ENCODE assay signal across 8 cellular contexts in the genomic region with DNA sequence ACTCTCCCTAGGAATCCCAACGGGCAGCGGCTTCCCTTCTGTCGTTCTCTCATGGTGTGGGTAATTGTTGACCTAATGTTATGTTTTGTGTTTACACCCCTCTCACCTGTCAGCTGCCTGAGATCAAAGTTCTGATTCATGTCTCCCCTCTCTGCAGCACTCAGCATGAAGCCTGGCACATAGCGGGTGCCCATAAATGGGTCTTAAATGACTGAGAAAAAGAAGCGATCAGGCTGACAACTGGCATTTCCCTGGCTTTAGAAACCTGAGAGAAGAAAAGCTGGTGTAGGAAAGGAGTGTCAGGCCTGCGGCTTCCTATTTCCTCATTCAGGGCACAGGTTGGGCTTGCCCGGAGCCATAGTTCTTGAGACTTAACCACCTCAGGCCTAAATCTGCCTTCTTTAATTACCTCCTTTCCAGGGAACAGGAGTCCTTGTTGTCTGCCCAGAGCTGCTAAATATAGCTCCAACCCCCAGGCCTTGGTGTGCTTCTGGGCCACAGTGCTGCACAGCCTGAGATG. TPM values are rescaled to one million over a fixed set of nuclear protein-coding genes. Genes with fewer than 3 reads are reported as not detected.
DNase-seq lines count a peak whose midpoint lies in the region; ATAC-seq, FAIRE-seq and TF ChIP-seq lines count a peak whose summit lies in the region.

No MANE protein-coding gene starts in this region.

- H3K36me3 ChIP-seq in keratinocyte (ENCODE audit: control insufficient read depth in 2 of 2, extremely low read depth in 1 of 2, insufficient read depth in 2 of 2, low read length in 2 of 2): peaks cover 3% of the 10 kb centered on the region in 2 experiments
- no peaks in the 10 kb centered on the region for H3K36me3 ChIP-seq in tibial artery

- FAIRE-seq in keratinocyte (lab: Jason Lieb, UNC) (no peak), urothelium cell line (lab: Jason Lieb, UNC) (no peak)

- TF ChIP-seq CTCF in keratinocyte (optimal IDR thresholded peaks at IDR 0.05 in 1 of 3, IDR thresholded peaks at IDR 0.05 in 1 of 3, conservative IDR thresholded peaks at IDR 0.05 in 1 of 3; ENCODE audit: extremely low read depth in 1 of 3, insufficient read depth in 2 of 3, low read length in 3 of 3) (no peak), tibial artery (IDR thresholded peaks at IDR 0.05) (no peak)

- H2AFZ ChIP-seq in keratinocyte (ENCODE audit: control insufficient read depth, low read length): no peak overlapping the region

- peaks cover 23% of the 10 kb centered on the region for H3K4me1 ChIP-seq in keratinocyte (ENCODE audit: control insufficient read depth, extremely low read depth, insufficient read depth, low read length)
- peaks cover 0 to 100% (median 56%) of the 10 kb centered on the region in 4 donors for H3K4me1 ChIP-seq in tibial artery

- peaks cover 10% of the 10 kb centered on the region for H4K20me1 ChIP-seq in keratinocyte (ENCODE audit: control insufficient read depth, extremely low read depth, insufficient read depth, low read length)

- H3K4me1 Mint-ChIP-seq in activated CD4-positive, alpha-beta T cell treated with anti-CD3 and anti-CD28 coated beads, Interleukin-2, amount 10 ng/mL, durations not matched to agents 7 days and 5 days: peaks cover 44% of the 10 kb centered on the region
- peaks cover 49% of the 10 kb centered on the region for H3K4me1 Mint-ChIP-seq in activated CD8-positive, alpha-beta T cell treated with anti-CD3 and anti-CD28 coated beads, Interleukin-2, amount 10 ng/mL, durations not matched to agents 7 days and 5 days (ENCODE audit: low read depth)

- H3K27me3 Mint-ChIP-seq in activated CD4-positive, alpha-beta T cell treated with anti-CD3 and anti-CD28 coated beads, Interleukin-2, amount 10 ng/mL, durations not matched to agents 7 days and 5 days: no peaks in the 10 kb centered on the region
- H3K27me3 Mint-ChIP-seq in activated CD8-positive, alpha-beta T cell treated with anti-CD3 and anti-CD28 coated beads, Interleukin-2, amount 10 ng/mL, durations not matched to agents 7 days and 5 days (ENCODE audit: low read depth): peaks cover 2% of the 10 kb centered on the region

- peaks cover 46% of the 10 kb centered on the region for H3K79me2 ChIP-seq in keratinocyte (ENCODE audit: control insufficient read depth, insufficient read depth, low read length)

- H3K9ac ChIP-seq in keratinocyte (ENCODE audit: control insufficient read depth, extremely low read depth, insufficient read depth, low read length): no peak overlapping the region

- no peak overlapping the region for H3K4me3 Mint-ChIP-seq in activated CD4-positive, alpha-beta T cell treated with anti-CD3 and anti-CD28 coated beads, Interleukin-2, amount 10 ng/mL, durations not matched to agents 7 days and 5 days
- no peak overlapping the region for H3K4me3 Mint-ChIP-seq in activated CD8-positive, alpha-beta T cell treated with anti-CD3 and anti-CD28 coated beads, Interleukin-2, amount 10 ng/mL, durations not matched to agents 7 days and 5 days

- H3K27me3 ChIP-seq in keratinocyte (ENCODE audit: control insufficient read depth, extremely low read depth, insufficient read depth, low read length) (no peaks in the 10 kb centered on the region), tibial artery (no peaks in the 10 kb centered on the region)

- H3K9me3 Mint-ChIP-seq in activated CD4-positive, alpha-beta T cell treated with anti-CD3 and anti-CD28 coated beads, Interleukin-2, amount 10 ng/mL, durations not matched to agents 7 days and 5 days: no peaks in the 10 kb centered on the region
- H3K9me3 Mint-ChIP-seq in activated CD8-positive, alpha-beta T cell treated with anti-CD3 and anti-CD28 coated beads, Interleukin-2, amount 10 ng/mL, durations not matched to agents 7 days and 5 days (ENCODE audit: insufficient read depth): no peaks in the 10 kb centered on the region

- H3K4me3 ChIP-seq in keratinocyte (ENCODE audit: control insufficient read depth in 2 of 3, extremely low read depth in 1 of 3, insufficient read depth in 2 of 3, low read depth in 1 of 3, low read length in 3 of 3) (peak overlapping the region in 1 of 3 experiments; percentile 20), tibial artery (no peak overlapping the region)

- peaks cover 7% of the 10 kb centered on the region for H3K9me1 ChIP-seq in keratinocyte (ENCODE audit: control insufficient read depth, extremely low read depth, insufficient read depth, low read length)

- peaks cover 16% of the 10 kb centered on the region for H3K36me3 Mint-ChIP-seq in activated CD4-positive, alpha-beta T cell treated with anti-CD3 and anti-CD28 coated beads, Interleukin-2, amount 10 ng/mL, durations not matched to agents 7 days and 5 days (ENCODE audit: low read depth)
- peaks cover 19% of the 10 kb centered on the region for H3K36me3 Mint-ChIP-seq in activated CD8-positive, alpha-beta T cell treated with anti-CD3 and anti-CD28 coated beads, Interleukin-2, amount 10 ng/mL, durations not matched to agents 7 days and 5 days (ENCODE audit: low read depth)

- H3K9me3 ChIP-seq in keratinocyte (ENCODE audit: control insufficient read depth, low read depth, low read length): no peaks in the 10 kb centered on the region
- H3K9me3 ChIP-seq in tibial artery: no peaks in the 10 kb centered on the region

- peak; percentile 45 for ATAC-seq in activated CD8-positive, alpha-beta T cell treated with anti-CD3 and anti-CD28 coated beads, Interleukin-2, amount 10 ng/mL, durations not matched to agents 7 days and 5 days
- ATAC-seq in HG03442 (IDR thresholded peaks at IDR 0.05; ENCODE audit: unreplicated experiment) (no peak), GM18870 (IDR thresholded peaks at IDR 0.05; ENCODE audit: unreplicated experiment) (no peak)

- peak overlapping the region; percentile 51 for H3K27ac Mint-ChIP-seq in activated CD4-positive, alpha-beta T cell treated with anti-CD3 and anti-CD28 coated beads, Interleukin-2, amount 10 ng/mL, durations not matched to agents 7 days and 5 days
- H3K27ac Mint-ChIP-seq in activated CD8-positive, alpha-beta T cell treated with anti-CD3 and anti-CD28 coated beads, Interleukin-2, amount 10 ng/mL, durations not matched to agents 7 days and 5 days: peak overlapping the region; percentile 64

- peak overlapping the region; percentile 18 for H3K27ac ChIP-seq in keratinocyte (ENCODE audit: control insufficient read depth, insufficient read depth, low read length)
- H3K27ac ChIP-seq in tibial artery: peak overlapping the region; percentile 87 to 96

- peak; percentile 20 for DNase-seq in activated CD4-positive, alpha-beta T cell treated with anti-CD3 and anti-CD28 coated beads, Interleukin-2, amount 10 ng/mL, durations not matched to agents 7 days and 5 days
- DNase-seq in activated CD4-positive, alpha-beta T cell treated with anti-CD3 and anti-CD28 coated beads, Interleukin-2, amount 50 U/mL, for 48 hours: no peak
- DNase-seq in activated CD8-positive, alpha-beta T cell treated with anti-CD3 and anti-CD28 coated beads, Interleukin-2, amount 10 ng/mL, durations not matched to agents 7 days and 5 days: no peak
- DNase-seq in keratinocyte (ENCODE audit: low read depth, low spot score): no peak
- peak in 1 of 2 donors; percentile 30 for DNase-seq in tibial artery
- DNase-seq in urothelium cell line (ENCODE audit: low spot score): no peak

- CTCF ChIA-PET in activated CD4-positive, alpha-beta T cell treated with anti-CD3 and anti-CD28 coated beads, Interleukin-2, amount 10 ng/mL, durations not matched to agents 7 days and 5 days (lab: Charles Lee): no interaction called here
- CTCF ChIA-PET in activated CD8-positive, alpha-beta T cell treated with anti-CD3 and anti-CD28 coated beads, Interleukin-2, amount 10 ng/mL, durations not matched to agents 7 days and 5 days (lab: Charles Lee): interaction anchor here (0.8 to 2.1 kb wide), 2 partner anchors 210 to 440 kb away, joined by 3 to 5 read pairs; a partner anchor contains a TSS

- intact Hi-C loops in tibial artery (cut with DNase I; ENCODE audit: low total_unique reads): no loop called here

- dilution Hi-C loops in keratinocyte (cut with MboI; ENCODE audit: extremely low pct_ligation_motif_present, low sequenced_read_pairs): no loop called here

- peak overlapping the region; percentile 36 for H3K4me2 ChIP-seq in keratinocyte (ENCODE audit: control insufficient read depth, extremely low read depth, insufficient read depth, low read depth, low read length)

- POLR2A ChIA-PET in activated CD4-positive, alpha-beta T cell treated with anti-CD3 and anti-CD28 coated beads, Interleukin-2, amount 10 ng/mL, durations not matched to agents 7 days and 5 days (lab: Charles Lee): no interaction called here
- POLR2A ChIA-PET in activated CD8-positive, alpha-beta T cell treated with anti-CD3 and anti-CD28 coated beads, Interleukin-2, amount 10 ng/mL, durations not matched to agents 7 days and 5 days (lab: Charles Lee): interaction anchor here (0.8 kb wide), 1 partner anchor 32 kb away, joined by 3 read pairs; no protein-coding TSS in a partner anchor

RNA-seq across cellular contexts. Expression of a gene that starts 31.8 kb away (rescaled TPM):
- 10 to 100 TPM; 63.6 to 70.3 TPM for total RNA-seq in activated CD4-positive, alpha-beta T cell treated with anti-CD3 and anti-CD28 coated beads, Interleukin-2, amount 10 ng/mL, durations not matched to agents 7 days and 5 days
- total RNA-seq in activated CD8-positive, alpha-beta T cell treated with anti-CD3 and anti-CD28 coated beads, Interleukin-2, amount 10 ng/mL, durations not matched to agents 7 days and 5 days: 10 to 100 TPM; 51.3 to 58.9 TPM
- 13.3 to 19.4 TPM (median 16.0 TPM) in 3 replicates for polyA plus RNA-seq in keratinocyte
- polyA plus RNA-seq in keratinocyte (2011; ENCODE audit: low read depth): 4.2 TPM
- polyA plus RNA-seq in keratinocyte (2011; cell fraction: cytosol; rRNA removed): 9.6 and 14.9 TPM in 2 replicates
- polyA plus RNA-seq in keratinocyte (2011; cell fraction: nucleus; rRNA removed): 35.2 and 41.4 TPM in 2 replicates
- polyA plus RNA-seq in keratinocyte (2012; ENCODE audit: low replicate concordance): 8.6 and 11.0 TPM in 2 replicates
- polyA minus RNA-seq in keratinocyte: 119 to 272 TPM (median 187 TPM) in 3 replicates
- 27.6 TPM for polyA minus RNA-seq in keratinocyte (2011; cell fraction: cytosol; rRNA and poly(A)+ RNA removed)
- polyA minus RNA-seq in keratinocyte (2011; cell fraction: nucleus; rRNA and poly(A)+ RNA removed): 64.7 and 145 TPM in 2 replicates
